Comparison of ENCODE assay signal across 8 cellular contexts in genomic region chr22:45328261-45328660, GRCh38. TPM values are rescaled to one million over a fixed set of nuclear protein-coding genes. Genes with fewer than 3 reads are reported as not detected.
"Had no signal": no experiment of that assay in that cellular context is flagged by ENCODE, and none has a peak within 500 bp of the region (broad histone marks: within the 10 kb centered on the region; RNA-seq: fewer than 3 reads in every experiment).

No MANE protein-coding gene starts in this region.

RNA-seq across cellular contexts. Expression of gene UPK3A, which starts 43.5 kb away (rescaled TPM):
- total RNA-seq: activated CD4-positive, alpha-beta memory T cell treated with anti-CD3 and anti-CD28 coated beads, Interleukin-2, amount 10 ng/mL, durations not matched to agents 7 days and 5 days; activated CD8-positive, alpha-beta memory T cell treated with anti-CD3 and anti-CD28 coated beads, Interleukin-2, amount 10 ng/mL, durations not matched to agents 7 days and 5 days; activated naive CD4-positive, alpha-beta T cell treated with anti-CD3 and anti-CD28 coated beads for 36 hours; aorta; K562; M059J; SK-MEL-5; T-cell had no signal
- polyA plus RNA-seq: aorta, K562 had no signal
